In the genomic region with DNA sequence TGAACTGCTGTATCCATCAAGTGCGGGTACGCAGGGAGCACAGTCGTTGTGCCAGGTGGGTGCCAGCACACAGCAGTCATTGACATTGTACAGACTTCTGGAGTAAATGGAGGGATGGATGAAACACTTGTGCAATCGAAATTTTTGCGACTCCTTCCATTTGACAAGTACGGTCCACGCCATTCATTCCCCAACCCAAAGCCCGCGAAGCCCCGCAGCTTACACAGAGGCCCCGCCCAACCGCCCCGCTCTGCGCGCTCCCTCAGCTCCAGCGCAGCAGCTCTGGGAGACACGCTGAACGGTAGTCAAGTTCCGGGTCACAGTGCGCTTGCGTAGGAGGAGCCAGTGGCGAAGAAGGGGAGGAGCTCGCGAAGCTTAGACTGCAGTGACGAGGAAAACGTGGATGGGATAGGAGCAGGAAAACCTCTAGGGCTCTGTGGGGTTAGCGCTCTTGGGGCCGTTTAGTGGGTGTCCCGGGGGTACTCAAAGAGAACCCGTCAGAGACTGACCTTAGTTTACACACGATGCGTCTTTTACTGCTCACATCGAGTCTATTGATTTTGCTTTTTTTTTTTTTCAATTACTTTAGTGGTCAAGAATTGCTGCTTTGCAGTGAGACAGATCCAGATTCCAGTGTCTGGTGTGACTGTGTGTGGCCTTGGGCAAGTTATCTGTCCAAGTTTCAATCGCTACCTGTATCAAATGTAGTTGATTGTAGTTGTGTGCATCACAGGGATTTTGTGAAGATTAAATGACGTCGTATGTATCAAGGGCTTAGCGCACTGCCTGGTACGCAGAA, we compare ENCODE assay signal across 1 cellular context.
TF ChIP-seq lines count a peak whose summit lies in the region.

No MANE protein-coding gene starts in this region.

TF ChIP-seq in HepG2, 621 proteins besides CTCF, POLR2A, EP300 and RAD21 (continued from another document and continues in another):
- TF ChIP-seq ZNF614 (CRISPR knock-in tag; IDR thresholded peaks at IDR 0.05; ENCODE audit: borderline replicate concordance) (peak; percentile 51; the same call in 1 of the 2 replicates), JUND (CRISPR knock-in tag; IDR thresholded peaks at IDR 0.05) (no peak), PITX1 (CRISPR knock-in tag; IDR thresholded peaks at IDR 0.05) (no peak), ZNF263 (CRISPR knock-in tag; IDR thresholded peaks at IDR 0.05) (no peak; the same call in 1 of the 2 replicates), BRCA1 (CRISPR knock-in tag; IDR thresholded peaks at IDR 0.05) (no peak), ONECUT2 (CRISPR knock-in tag; IDR thresholded peaks at IDR 0.05) (no peak), POLR2AphosphoS2 (IDR thresholded peaks at IDR 0.05; ENCODE audit: low read depth, low read length) (no peak), DNMT3B (CRISPR knock-in tag; conservative IDR thresholded peaks at IDR 0.05) (no peak), PHB2 (IDR thresholded peaks at IDR 0.05; ENCODE audit: partially characterized antibody) (no peak), ZNF333 (CRISPR knock-in tag; IDR thresholded peaks at IDR 0.05; ENCODE audit: borderline replicate concordance) (no peak), ZNF775 (CRISPR knock-in tag; IDR thresholded peaks at IDR 0.05; ENCODE audit: borderline replicate concordance) (no peak), ZNF674 (CRISPR knock-in tag; IDR thresholded peaks at IDR 0.05; ENCODE audit: low read depth) (no peak), ZNF75D (CRISPR knock-in tag; IDR thresholded peaks at IDR 0.05; ENCODE audit: borderline replicate concordance) (no peak), ZBTB3 (CRISPR knock-in tag; IDR thresholded peaks at IDR 0.05; ENCODE audit: borderline replicate concordance, low read depth) (no peak), FOXK1 (CRISPR knock-in tag; IDR thresholded peaks at IDR 0.05; ENCODE audit: borderline replicate concordance, low read depth) (peak; percentile 36; the same call in 1 of the 2 replicates), PRMT3 (CRISPR knock-in tag; IDR thresholded peaks at IDR 0.05; ENCODE audit: borderline replicate concordance, low read depth) (no peak), NFE2L1 (CRISPR knock-in tag; IDR thresholded peaks at IDR 0.05; ENCODE audit: borderline replicate concordance) (no peak), REPIN1 (CRISPR knock-in tag; IDR thresholded peaks at IDR 0.05; ENCODE audit: borderline replicate concordance, low read depth) (no peak), NRL (CRISPR knock-in tag; IDR thresholded peaks at IDR 0.05; ENCODE audit: borderline replicate concordance) (no peak), ZNF24 (IDR thresholded peaks at IDR 0.05) (no peak), RBM22 (optimal IDR thresholded peaks at IDR 0.05; ENCODE audit: low read length) (no peak), GATAD2A (CRISPR knock-in tag; IDR thresholded peaks at IDR 0.05) (peak; percentile 43; the same call in 1 of the 2 replicates), SP4 (CRISPR knock-in tag; IDR thresholded peaks at IDR 0.05) (peak; percentile 52; the same call in 1 of the 2 replicates), ZFP90 (CRISPR knock-in tag; IDR thresholded peaks at IDR 0.05; ENCODE audit: borderline replicate concordance) (no peak), ZBTB1 (CRISPR knock-in tag; IDR thresholded peaks at IDR 0.05; ENCODE audit: borderline replicate concordance) (no peak), ZNF296 (CRISPR knock-in tag; conservative IDR thresholded peaks at IDR 0.05) (no peak), ZSCAN30 (CRISPR knock-in tag; IDR thresholded peaks at IDR 0.05) (no peak), SNRNP70 (IDR thresholded peaks at IDR 0.05; ENCODE audit: low read depth, low read length) (no peak), SATB2 (CRISPR knock-in tag; IDR thresholded peaks at IDR 0.05) (no peak), PHF20 (CRISPR knock-in tag; IDR thresholded peaks at IDR 0.05) (peak; percentile 82), RFX1 (IDR thresholded peaks at IDR 0.05) (no peak), MEIS2 (CRISPR knock-in tag; IDR thresholded peaks at IDR 0.05) (no peak)
- TF ChIP-seq, protein P1, sequence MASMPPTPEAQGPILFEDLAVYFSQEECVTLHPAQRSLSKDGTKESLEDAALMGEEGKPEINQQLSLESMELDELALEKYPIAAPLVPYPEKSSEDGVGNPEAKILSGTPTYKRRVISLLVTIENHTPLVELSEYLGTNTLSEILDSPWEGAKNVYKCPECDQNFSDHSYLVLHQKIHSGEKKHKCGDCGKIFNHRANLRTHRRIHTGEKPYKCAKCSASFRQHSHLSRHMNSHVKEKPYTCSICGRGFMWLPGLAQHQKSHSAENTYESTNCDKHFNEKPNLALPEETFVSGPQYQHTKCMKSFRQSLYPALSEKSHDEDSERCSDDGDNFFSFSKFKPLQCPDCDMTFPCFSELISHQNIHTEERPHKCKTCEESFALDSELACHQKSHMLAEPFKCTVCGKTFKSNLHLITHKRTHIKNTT (CRISPR knock-in tag; IDR thresholded peaks at IDR 0.05), result no peak
- TF ChIP-seq, protein P2, sequence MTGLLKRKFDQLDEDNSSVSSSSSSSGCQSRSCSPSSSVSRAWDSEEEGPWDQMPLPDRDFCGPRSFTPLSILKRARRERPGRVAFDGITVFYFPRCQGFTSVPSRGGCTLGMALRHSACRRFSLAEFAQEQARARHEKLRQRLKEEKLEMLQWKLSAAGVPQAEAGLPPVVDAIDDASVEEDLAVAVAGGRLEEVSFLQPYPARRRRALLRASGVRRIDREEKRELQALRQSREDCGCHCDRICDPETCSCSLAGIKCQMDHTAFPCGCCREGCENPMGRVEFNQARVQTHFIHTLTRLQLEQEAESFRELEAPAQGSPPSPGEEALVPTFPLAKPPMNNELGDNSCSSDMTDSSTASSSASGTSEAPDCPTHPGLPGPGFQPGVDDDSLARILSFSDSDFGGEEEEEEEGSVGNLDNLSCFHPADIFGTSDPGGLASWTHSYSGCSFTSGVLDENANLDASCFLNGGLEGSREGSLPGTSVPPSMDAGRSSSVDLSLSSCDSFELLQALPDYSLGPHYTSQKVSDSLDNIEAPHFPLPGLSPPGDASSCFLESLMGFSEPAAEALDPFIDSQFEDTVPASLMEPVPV (CRISPR knock-in tag; IDR thresholded peaks at IDR 0.05), result no peak
- TF ChIP-seq, protein P3, sequence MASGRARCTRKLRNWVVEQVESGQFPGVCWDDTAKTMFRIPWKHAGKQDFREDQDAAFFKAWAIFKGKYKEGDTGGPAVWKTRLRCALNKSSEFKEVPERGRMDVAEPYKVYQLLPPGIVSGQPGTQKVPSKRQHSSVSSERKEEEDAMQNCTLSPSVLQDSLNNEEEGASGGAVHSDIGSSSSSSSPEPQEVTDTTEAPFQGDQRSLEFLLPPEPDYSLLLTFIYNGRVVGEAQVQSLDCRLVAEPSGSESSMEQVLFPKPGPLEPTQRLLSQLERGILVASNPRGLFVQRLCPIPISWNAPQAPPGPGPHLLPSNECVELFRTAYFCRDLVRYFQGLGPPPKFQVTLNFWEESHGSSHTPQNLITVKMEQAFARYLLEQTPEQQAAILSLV (CRISPR knock-in tag; IDR thresholded peaks at IDR 0.05; ENCODE audit: borderline replicate concordance), result peak; percentile 63; the same call in 1 of the 2 replicates
- TF ChIP-seq, protein P4, sequence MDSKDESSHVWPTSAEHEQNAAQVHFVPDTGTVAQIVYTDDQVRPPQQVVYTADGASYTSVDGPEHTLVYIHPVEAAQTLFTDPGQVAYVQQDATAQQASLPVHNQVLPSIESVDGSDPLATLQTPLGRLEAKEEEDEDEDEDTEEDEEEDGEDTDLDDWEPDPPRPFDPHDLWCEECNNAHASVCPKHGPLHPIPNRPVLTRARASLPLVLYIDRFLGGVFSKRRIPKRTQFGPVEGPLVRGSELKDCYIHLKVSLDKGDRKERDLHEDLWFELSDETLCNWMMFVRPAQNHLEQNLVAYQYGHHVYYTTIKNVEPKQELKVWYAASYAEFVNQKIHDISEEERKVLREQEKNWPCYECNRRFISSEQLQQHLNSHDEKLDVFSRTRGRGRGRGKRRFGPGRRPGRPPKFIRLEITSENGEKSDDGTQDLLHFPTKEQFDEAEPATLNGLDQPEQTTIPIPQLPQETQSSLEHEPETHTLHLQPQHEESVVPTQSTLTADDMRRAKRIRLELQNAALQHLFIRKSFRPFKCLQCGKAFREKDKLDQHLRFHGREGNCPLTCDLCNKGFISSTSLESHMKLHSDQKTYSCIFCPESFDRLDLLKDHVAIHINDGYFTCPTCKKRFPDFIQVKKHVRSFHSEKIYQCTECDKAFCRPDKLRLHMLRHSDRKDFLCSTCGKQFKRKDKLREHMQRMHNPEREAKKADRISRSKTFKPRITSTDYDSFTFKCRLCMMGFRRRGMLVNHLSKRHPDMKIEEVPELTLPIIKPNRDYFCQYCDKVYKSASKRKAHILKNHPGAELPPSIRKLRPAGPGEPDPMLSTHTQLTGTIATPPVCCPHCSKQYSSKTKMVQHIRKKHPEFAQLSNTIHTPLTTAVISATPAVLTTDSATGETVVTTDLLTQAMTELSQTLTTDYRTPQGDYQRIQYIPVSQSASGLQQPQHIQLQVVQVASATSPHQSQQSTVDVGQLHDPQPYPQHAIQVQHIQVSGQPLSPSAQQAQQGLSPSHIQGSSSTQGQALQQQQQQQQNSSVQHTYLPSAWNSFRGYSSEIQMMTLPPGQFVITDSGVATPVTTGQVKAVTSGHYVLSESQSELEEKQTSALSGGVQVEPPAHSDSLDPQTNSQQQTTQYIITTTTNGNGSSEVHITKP (CRISPR knock-in tag; IDR thresholded peaks at IDR 0.05; ENCODE audit: low read depth), result no peak
- TF ChIP-seq, protein P5, sequence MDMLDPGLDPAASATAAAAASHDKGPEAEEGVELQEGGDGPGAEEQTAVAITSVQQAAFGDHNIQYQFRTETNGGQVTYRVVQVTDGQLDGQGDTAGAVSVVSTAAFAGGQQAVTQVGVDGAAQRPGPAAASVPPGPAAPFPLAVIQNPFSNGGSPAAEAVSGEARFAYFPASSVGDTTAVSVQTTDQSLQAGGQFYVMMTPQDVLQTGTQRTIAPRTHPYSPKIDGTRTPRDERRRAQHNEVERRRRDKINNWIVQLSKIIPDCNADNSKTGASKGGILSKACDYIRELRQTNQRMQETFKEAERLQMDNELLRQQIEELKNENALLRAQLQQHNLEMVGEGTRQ (IDR thresholded peaks at IDR 0.05; ENCODE audit: low read depth, low read length), result no peak
- TF ChIP-seq, protein P5 (CRISPR knock-in tag; IDR thresholded peaks at IDR 0.05; ENCODE audit: borderline replicate concordance), result no peak
- TF ChIP-seq, protein P6, sequence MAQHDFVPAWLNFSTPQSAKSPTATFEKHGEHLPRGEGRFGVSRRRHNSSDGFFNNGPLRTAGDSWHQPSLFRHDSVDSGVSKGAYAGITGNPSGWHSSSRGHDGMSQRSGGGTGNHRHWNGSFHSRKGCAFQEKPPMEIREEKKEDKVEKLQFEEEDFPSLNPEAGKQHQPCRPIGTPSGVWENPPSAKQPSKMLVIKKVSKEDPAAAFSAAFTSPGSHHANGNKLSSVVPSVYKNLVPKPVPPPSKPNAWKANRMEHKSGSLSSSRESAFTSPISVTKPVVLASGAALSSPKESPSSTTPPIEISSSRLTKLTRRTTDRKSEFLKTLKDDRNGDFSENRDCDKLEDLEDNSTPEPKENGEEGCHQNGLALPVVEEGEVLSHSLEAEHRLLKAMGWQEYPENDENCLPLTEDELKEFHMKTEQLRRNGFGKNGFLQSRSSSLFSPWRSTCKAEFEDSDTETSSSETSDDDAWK (CRISPR knock-in tag; IDR thresholded peaks at IDR 0.05), result no peak
- TF ChIP-seq, protein P7, sequence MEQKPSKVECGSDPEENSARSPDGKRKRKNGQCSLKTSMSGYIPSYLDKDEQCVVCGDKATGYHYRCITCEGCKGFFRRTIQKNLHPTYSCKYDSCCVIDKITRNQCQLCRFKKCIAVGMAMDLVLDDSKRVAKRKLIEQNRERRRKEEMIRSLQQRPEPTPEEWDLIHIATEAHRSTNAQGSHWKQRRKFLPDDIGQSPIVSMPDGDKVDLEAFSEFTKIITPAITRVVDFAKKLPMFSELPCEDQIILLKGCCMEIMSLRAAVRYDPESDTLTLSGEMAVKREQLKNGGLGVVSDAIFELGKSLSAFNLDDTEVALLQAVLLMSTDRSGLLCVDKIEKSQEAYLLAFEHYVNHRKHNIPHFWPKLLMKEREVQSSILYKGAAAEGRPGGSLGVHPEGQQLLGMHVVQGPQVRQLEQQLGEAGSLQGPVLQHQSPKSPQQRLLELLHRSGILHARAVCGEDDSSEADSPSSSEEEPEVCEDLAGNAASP (CRISPR knock-in tag; IDR thresholded peaks at IDR 0.05; ENCODE audit: borderline replicate concordance), result 0 out of 2 replicates have a peak, but pooled peaks have one; percentile 12
- TF ChIP-seq, protein P8, sequence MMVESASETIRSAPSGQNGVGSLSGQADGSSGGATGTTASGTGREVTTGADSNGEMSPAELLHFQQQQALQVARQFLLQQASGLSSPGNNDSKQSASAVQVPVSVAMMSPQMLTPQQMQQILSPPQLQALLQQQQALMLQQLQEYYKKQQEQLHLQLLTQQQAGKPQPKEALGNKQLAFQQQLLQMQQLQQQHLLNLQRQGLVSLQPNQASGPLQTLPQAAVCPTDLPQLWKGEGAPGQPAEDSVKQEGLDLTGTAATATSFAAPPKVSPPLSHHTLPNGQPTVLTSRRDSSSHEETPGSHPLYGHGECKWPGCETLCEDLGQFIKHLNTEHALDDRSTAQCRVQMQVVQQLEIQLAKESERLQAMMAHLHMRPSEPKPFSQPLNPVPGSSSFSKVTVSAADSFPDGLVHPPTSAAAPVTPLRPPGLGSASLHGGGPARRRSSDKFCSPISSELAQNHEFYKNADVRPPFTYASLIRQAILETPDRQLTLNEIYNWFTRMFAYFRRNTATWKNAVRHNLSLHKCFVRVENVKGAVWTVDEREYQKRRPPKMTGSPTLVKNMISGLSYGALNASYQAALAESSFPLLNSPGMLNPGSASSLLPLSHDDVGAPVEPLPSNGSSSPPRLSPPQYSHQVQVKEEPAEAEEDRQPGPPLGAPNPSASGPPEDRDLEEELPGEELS (CRISPR knock-in tag; IDR thresholded peaks at IDR 0.05), result no peak
